In genomic region chr6:138477913-138478539, GRCh38 we compare ENCODE assay signal across 26 cellular contexts. TPM values are rescaled to one million over a fixed set of nuclear protein-coding genes. Genes with fewer than 3 reads are reported as not detected.
DNase-seq lines count a peak whose midpoint lies in the region; ATAC-seq and TF ChIP-seq lines count a peak whose summit lies in the region.
"Had no signal": no experiment of that assay in that cellular context is flagged by ENCODE, and none has a peak within 500 bp of the region (broad histone marks: within the 10 kb centered on the region; RNA-seq: fewer than 3 reads in every experiment).

No MANE protein-coding gene starts in this region.

- peak; percentile 7 for DNase-seq in HFFc6
- no peak for DNase-seq in body of pancreas
- no peak for DNase-seq in right lobe of liver
- no peak for DNase-seq in type B pancreatic cell (ENCODE audit: extremely low spot score, unreplicated experiment)
- no peak for DNase-seq in NOMO-1 treated with DMSO at 0.1 percent for 48 hours (lab: John Stamatoyannopoulos, UW; ENCODE audit: unreplicated experiment)
- no peak for DNase-seq in activated CD8-positive, alpha-beta memory T cell treated with anti-CD3 and anti-CD28 coated beads for 24 hours
- DNase-seq: activated CD4-positive, alpha-beta T cell treated with anti-CD3 and anti-CD28 coated beads, Interleukin-2, amount 10 ng/mL, durations not matched to agents 24 days and 14 days; activated naive CD4-positive, alpha-beta T cell treated with Interleukin-2 at 50 U/mL for 16 hours; activated T-cell treated with anti-CD3 and anti-CD28 coated beads, Interleukin-2, amount 50 U/mL, for 72 hours; anterior cingulate cortex; glutamatergic neuron; mesendoderm; MV-4-11; naive B cell; NCI-H1694 treated with DMSO at 0.1 percent for 48 hours; NCI-H526; stimulated activated CD4-positive, alpha-beta T cell treated with anti-CD3 and anti-CD28 coated beads, Interleukin-12 subunit alpha, Interleukin-12 subunit beta, amount 100 ng/mL, for 4 hours; stimulated activated CD4-positive, alpha-beta T cell treated with anti-CD3 and anti-CD28 coated beads, Interleukin-4, amount 100 ng/mL, for 24 hours; stimulated activated naive B cell treated with anti-CD40 and anti-IgM and Interleukin-4, amounts not matched to agents 10 μg/mL and 1 μg/mL and 100 μg/mL, for 72 hours had no signal

- ATAC-seq in body of pancreas (peak; percentile 63), right lobe of liver (peak in 3 of 4 donors; percentile 11 to 27 (median 21)), HG03045 (IDR thresholded peaks at IDR 0.05; ENCODE audit: unreplicated experiment) (no peak)
- ATAC-seq: activated T-cell treated with anti-CD3 and anti-CD28 coated beads, Interleukin-2, amount 50 U/mL, for 72 hours; HCT116; K562; stimulated activated naive B cell treated with anti-CD40 and anti-IgM and Interleukin-4, amounts not matched to agents 10 μg/mL and 1 μg/mL and 100 μg/mL, for 72 hours had no signal

- H3K36me3 Mint-ChIP-seq in HFFc6 (ENCODE audit: low read depth) (peaks cover 4% of the 10 kb centered on the region; the same call in 1 of the 2 replicates), type B pancreatic cell (peaks cover 3% of the 10 kb centered on the region)
- H3K36me3 Mint-ChIP-seq: naive B cell; stimulated activated naive B cell treated with anti-CD40 and anti-IgM and Interleukin-4, amounts not matched to agents 10 μg/mL and 1 μg/mL and 100 μg/mL, for 72 hours had no signal

- H3K4me1 ChIP-seq in body of pancreas (peaks cover 20% of the 10 kb centered on the region), right lobe of liver (peaks cover 0 to 40% (median 11%) of the 10 kb centered on the region in 4 donors)
- H3K4me1 ChIP-seq: SJSA1, suprapubic skin, vagina had no signal

- TF ChIP-seq POLR2A in body of pancreas (IDR thresholded peaks at IDR 0.05) = no peak
- TF ChIP-seq POLR2A in right lobe of liver (IDR thresholded peaks at IDR 0.05) = no peak

- H3K27me3 Mint-ChIP-seq in HFFc6 (ENCODE audit: insufficient read depth) = no peaks in the 10 kb centered on the region
- H3K27me3 Mint-ChIP-seq in type B pancreatic cell = no peaks in the 10 kb centered on the region
- H3K27me3 Mint-ChIP-seq: naive B cell; stimulated activated naive B cell treated with anti-CD40 and anti-IgM and Interleukin-4, amounts not matched to agents 10 μg/mL and 1 μg/mL and 100 μg/mL, for 72 hours had no signal

- H3K4me1 Mint-ChIP-seq in HFFc6 (ENCODE audit: low read depth) (peaks cover 7% of the 10 kb centered on the region), type B pancreatic cell (ENCODE audit: unreplicated experiment) (peaks cover 3% of the 10 kb centered on the region)
- H3K4me1 Mint-ChIP-seq: activated CD4-positive, alpha-beta T cell treated with anti-CD3 and anti-CD28 coated beads, Interleukin-2, amount 10 ng/mL, durations not matched to agents 24 days and 14 days had no signal

- no peaks in the 10 kb centered on the region for H3K27me3 ChIP-seq in body of pancreas
- no peaks in the 10 kb centered on the region for H3K27me3 ChIP-seq in right lobe of liver
- H3K27me3 ChIP-seq: SJSA1, suprapubic skin, vagina had no signal

- H3K4me3 ChIP-seq in body of pancreas (no peak overlapping the region), right lobe of liver (no peak overlapping the region)
- H3K4me3 ChIP-seq: K562, SJSA1, suprapubic skin, vagina had no signal

- no peaks in the 10 kb centered on the region for H3K36me3 ChIP-seq in body of pancreas (replicated peaks in 1 of 2; ENCODE audit: insufficient read depth in 1 of 2, low read depth in 2 of 2)
- H3K36me3 ChIP-seq in right lobe of liver = peaks cover 0 to 10% (median 0%) of the 10 kb centered on the region in 4 donors
- H3K36me3 ChIP-seq: SJSA1, suprapubic skin, vagina had no signal

- H3K27ac ChIP-seq in body of pancreas = peak overlapping the region in 2 of 4 donors; percentile 18 to 24
- no peak overlapping the region for H3K27ac ChIP-seq in right lobe of liver
- H3K27ac ChIP-seq: SJSA1, suprapubic skin, vagina had no signal

- H3K9me3 ChIP-seq in body of pancreas = no peaks in the 10 kb centered on the region
- no peaks in the 10 kb centered on the region for H3K9me3 ChIP-seq in right lobe of liver
- H3K9me3 ChIP-seq: SJSA1, suprapubic skin, vagina had no signal

- no peak overlapping the region for H3K4me3 Mint-ChIP-seq in HFFc6
- no peak overlapping the region for H3K4me3 Mint-ChIP-seq in type B pancreatic cell
- H3K4me3 Mint-ChIP-seq: activated CD4-positive, alpha-beta T cell treated with anti-CD3 and anti-CD28 coated beads, Interleukin-2, amount 10 ng/mL, durations not matched to agents 24 days and 14 days; activated T-cell treated with anti-CD3 and anti-CD28 coated beads, Interleukin-2, amount 50 U/mL, for 72 hours; naive B cell; stimulated activated naive B cell treated with anti-CD40 and anti-IgM and Interleukin-4, amounts not matched to agents 10 μg/mL and 1 μg/mL and 100 μg/mL, for 72 hours; T-helper 1 cell treated with Interleukin-12 subunit alpha and Interleukin-12 subunit beta and Interleukin-4 antibody, amounts not matched to agents 30 μg/mL and 1 μg/mL, for 36 hours had no signal

- intact Hi-C loops in body of pancreas (cut with DNase I) = no loop called here
- intact Hi-C loops in right lobe of liver (cut with DNase I) = no loop called here

- H3K9me3 Mint-ChIP-seq in HFFc6 (no peaks in the 10 kb centered on the region), type B pancreatic cell (no peaks in the 10 kb centered on the region)
- H3K9me3 Mint-ChIP-seq: activated CD4-positive, alpha-beta T cell treated with anti-CD3 and anti-CD28 coated beads, Interleukin-2, amount 10 ng/mL, durations not matched to agents 24 days and 14 days; activated T-cell treated with anti-CD3 and anti-CD28 coated beads, Interleukin-2, amount 50 U/mL, for 72 hours; stimulated activated naive B cell treated with anti-CD40 and anti-IgM and Interleukin-4, amounts not matched to agents 10 μg/mL and 1 μg/mL and 100 μg/mL, for 72 hours; T-helper 1 cell treated with Interleukin-12 subunit alpha and Interleukin-12 subunit beta and Interleukin-4 antibody, amounts not matched to agents 30 μg/mL and 1 μg/mL, for 36 hours had no signal

- no peak overlapping the region for H3K27ac Mint-ChIP-seq in HFFc6
- H3K27ac Mint-ChIP-seq in type B pancreatic cell = peak overlapping the region; percentile 50
- H3K27ac Mint-ChIP-seq: activated CD4-positive, alpha-beta T cell treated with anti-CD3 and anti-CD28 coated beads, Interleukin-2, amount 10 ng/mL, durations not matched to agents 24 days and 14 days; activated T-cell treated with anti-CD3 and anti-CD28 coated beads, Interleukin-2, amount 50 U/mL, for 72 hours; stimulated activated naive B cell treated with anti-CD40 and anti-IgM and Interleukin-4, amounts not matched to agents 10 μg/mL and 1 μg/mL and 100 μg/mL, for 72 hours; T-helper 1 cell treated with Interleukin-12 subunit alpha and Interleukin-12 subunit beta and Interleukin-4 antibody, amounts not matched to agents 30 μg/mL and 1 μg/mL, for 36 hours had no signal

- no peak for TF ChIP-seq CTCF in HFFc6 (IDR thresholded peaks at IDR 0.05)
- TF ChIP-seq CTCF in body of pancreas (IDR thresholded peaks at IDR 0.05) = no peak
- TF ChIP-seq CTCF in right lobe of liver (IDR thresholded peaks at IDR 0.05) = no peak
- TF ChIP-seq CTCF in type B pancreatic cell (conservative IDR thresholded peaks at IDR 0.05) = no peak

- 61 to 87% methylated on average over 4 of the region's 4 CpGs for WGBS in body of pancreas, 2 donors
- 87% methylated on average over 4 of the region's 4 CpGs for WGBS in right lobe of liver (ENCODE audit: insufficient coverage, low coverage, low lambda C conversion rate, missing lambda C conversion rate)

RNA-seq across cellular contexts. Expression of gene NHSL1, which starts 21.3 kb away (rescaled TPM):
- 10 to 100 TPM in 3 of 6 experiments, 1 to 10 TPM in 3; 4.4 to 12.3 (median 10.1) TPM for total RNA-seq in HFFc6 (2021; fragmentation: NEBNext Ultra II Directional; extraction: Animal tissue kit (Norgen Biotek cat#: 25700))
- total RNA-seq in body of pancreas (1 to 10 TPM; 5.2 to 7.3 TPM), right lobe of liver (10 to 100 TPM; 19.8 to 54.2 (median 28.5) TPM), type B pancreatic cell (ENCODE audit: low replicate concordance) (29.7 and 63.9 TPM in 2 replicates)
